8 cellular contexts compared by ENCODE assay signal in the genomic region with DNA sequence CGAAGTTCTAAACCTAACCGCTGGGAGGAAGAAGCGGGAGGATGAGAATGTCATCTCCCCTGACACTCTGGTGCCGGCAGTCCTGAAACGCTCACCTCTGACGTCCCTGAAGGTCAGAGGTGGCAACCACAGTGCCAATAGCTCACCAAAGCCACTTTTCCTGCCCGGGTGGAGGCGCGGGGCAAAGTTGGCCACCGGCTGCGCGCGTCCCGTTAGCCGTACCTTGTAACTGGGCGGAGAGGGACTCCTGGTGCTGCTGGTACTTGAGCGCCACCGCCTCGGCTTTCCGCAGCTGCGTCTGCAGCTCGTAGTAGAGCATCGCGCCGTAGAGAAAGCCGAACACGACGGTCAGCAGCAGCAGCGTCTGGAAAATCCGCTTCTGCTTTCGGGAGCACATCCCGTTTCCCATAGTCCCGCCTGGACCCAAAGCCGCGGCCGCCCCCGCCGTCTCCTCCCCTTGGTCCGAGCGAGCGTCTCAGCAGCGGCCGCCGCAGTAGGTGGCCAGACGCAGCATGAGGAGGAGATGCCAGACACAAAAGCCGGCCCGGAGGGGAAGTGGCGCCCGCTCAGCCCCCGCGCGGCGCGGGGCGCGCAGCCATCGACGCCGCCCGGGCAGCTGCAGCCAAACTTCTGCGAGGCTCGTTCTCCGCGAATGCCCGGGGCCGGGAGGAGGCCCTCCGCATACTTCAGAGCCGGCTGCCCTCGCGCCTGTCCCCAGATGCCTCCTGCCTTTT. TPM values are rescaled to one million over a fixed set of nuclear protein-coding genes. Genes with fewer than 3 reads are reported as not detected.
DNase-seq lines count a peak whose midpoint lies in the region; ATAC-seq and TF ChIP-seq lines count a peak whose summit lies in the region.

No MANE protein-coding gene starts in this region.

- 0 to 1% methylated on average over 63 to 70 of the region's 70 CpGs for WGBS in aorta, 2 donors

- DNase-seq in Daoy (ENCODE audit: low read depth): peak; percentile 80
- peak; percentile 59 for DNase-seq in activated naive CD8-positive, alpha-beta T cell treated with anti-CD3 and anti-CD28 coated beads for 36 hours
- DNase-seq in Right ventricle myocardium inferior (ENCODE audit: missing footprints): peak; percentile 82
- DNase-seq in osteoblast (ENCODE audit: insufficient read length, low spot score, missing footprints): peak; percentile 83
- peak; percentile 78 to 90 for DNase-seq in aorta

- peak overlapping the region; percentile 62 for H2AFZ ChIP-seq in OCI-LY3 (ENCODE audit: low read depth, low read length)
- peak overlapping the region; percentile 87 for H2AFZ ChIP-seq in osteoblast (ENCODE audit: low read length)

- peaks cover 66% of the 10 kb centered on the region for H3K27me3 Mint-ChIP-seq in activated naive CD8-positive, alpha-beta T cell treated with anti-CD3 and anti-CD28 coated beads for 36 hours

- H3K4me3 ChIP-seq in OCI-LY3 (ENCODE audit: low read length) (peak overlapping the region; percentile 89), osteoblast (ENCODE audit: insufficient read depth, low read length) (peak overlapping the region; percentile 92), aorta (ENCODE audit: low read length in 2 of 2) (peak overlapping the region; percentile 57 to 63)

- H4K20me1 ChIP-seq in OCI-LY3 (ENCODE audit: insufficient read depth, low read length): no peaks in the 10 kb centered on the region
- H4K20me1 ChIP-seq in osteoblast (ENCODE audit: insufficient read depth, low read length): peaks cover 26% of the 10 kb centered on the region

- H3K9ac ChIP-seq in OCI-LY3 (ENCODE audit: low read length): peak overlapping the region; percentile 77

- H3K36me3 Mint-ChIP-seq in activated naive CD8-positive, alpha-beta T cell treated with anti-CD3 and anti-CD28 coated beads for 36 hours: no peaks in the 10 kb centered on the region

- H3K4me1 ChIP-seq in OCI-LY3 (ENCODE audit: low read length): peaks cover 24% of the 10 kb centered on the region
- H3K4me1 ChIP-seq in osteoblast (ENCODE audit: insufficient read depth, low read length): peaks cover 28% of the 10 kb centered on the region
- peaks cover 0 to 8% of the 10 kb centered on the region in 2 donors for H3K4me1 ChIP-seq in aorta (ENCODE audit: control insufficient read depth in 1 of 2, insufficient read depth in 2 of 2, low read length in 2 of 2)

- H3K4me3 Mint-ChIP-seq in activated naive CD8-positive, alpha-beta T cell treated with anti-CD3 and anti-CD28 coated beads for 36 hours: peak overlapping the region; percentile 79

- H3K27ac ChIP-seq in OCI-LY3 (ENCODE audit: low read length) (peak overlapping the region; percentile 73), osteoblast (ENCODE audit: low read depth, low read length) (peak overlapping the region; percentile 91), aorta (ENCODE audit: low read depth in 1 of 2, low read length in 2 of 2) (peak overlapping the region; percentile 50 to 88)

- ATAC-seq in GM19467 (IDR thresholded peaks at IDR 0.05; ENCODE audit: unreplicated experiment) (peak; percentile 41), HG03521 (IDR thresholded peaks at IDR 0.05; ENCODE audit: unreplicated experiment) (peak; percentile 40), Right ventricle myocardium inferior (peak; percentile 47), aorta (ENCODE audit: low FRiP score) (peak; percentile 74)

- no peaks in the 10 kb centered on the region for H3K9me3 ChIP-seq in OCI-LY3 (ENCODE audit: insufficient read depth, low read length)
- H3K9me3 ChIP-seq in osteoblast (ENCODE audit: low read depth, low read length): no peaks in the 10 kb centered on the region
- H3K9me3 ChIP-seq in aorta (ENCODE audit: control insufficient read depth, low read length): no peaks in the 10 kb centered on the region

- H3K4me2 ChIP-seq in OCI-LY3 (ENCODE audit: low read length) (peak overlapping the region; percentile 93), osteoblast (ENCODE audit: insufficient read depth, low read length) (peak overlapping the region; percentile 100)

- H3K27me3 ChIP-seq in OCI-LY3 (ENCODE audit: low read depth, low read length) (no peaks in the 10 kb centered on the region), osteoblast (ENCODE audit: insufficient read depth, low read length) (no peaks in the 10 kb centered on the region), aorta (ENCODE audit: control insufficient read depth in 1 of 2, insufficient read depth in 2 of 2, low read length in 1 of 2) (no peaks in the 10 kb centered on the region)

- H3K9me3 Mint-ChIP-seq in activated naive CD8-positive, alpha-beta T cell treated with anti-CD3 and anti-CD28 coated beads for 36 hours: no peaks in the 10 kb centered on the region

- TF ChIP-seq CTCF in OCI-LY3 (IDR thresholded peaks at IDR 0.05; ENCODE audit: low read depth, low read length): peak; percentile 22
- peak; percentile 33 for TF ChIP-seq CTCF in osteoblast (IDR thresholded peaks at IDR 0.05; ENCODE audit: extremely low read depth, low read depth, low read length)

- H3K4me1 Mint-ChIP-seq in activated naive CD8-positive, alpha-beta T cell treated with anti-CD3 and anti-CD28 coated beads for 36 hours: peaks cover 8% of the 10 kb centered on the region

- H3K36me3 ChIP-seq in OCI-LY3 (replicated peaks; ENCODE audit: low read depth, low read length): no peaks in the 10 kb centered on the region
- H3K36me3 ChIP-seq in osteoblast (ENCODE audit: insufficient read depth, low read length): no peaks in the 10 kb centered on the region
- no peaks in the 10 kb centered on the region for H3K36me3 ChIP-seq in aorta (ENCODE audit: control insufficient read depth in 1 of 2, insufficient read depth in 2 of 2, low read length in 1 of 2)

- intact Hi-C loops in Right ventricle myocardium inferior (cut with DNase I): loop anchor here (2.0 to 10.0 kb wide), 2 partner anchors 42 to 70 kb away; no protein-coding TSS in a partner anchor
- intact Hi-C loops in aorta (cut with DNase I): loop anchor here (5.0 to 10.0 kb wide), 3 partner anchors 43 to 1670 kb away; a partner anchor contains a TSS

- peak overlapping the region; percentile 62 for H3K27ac Mint-ChIP-seq in activated naive CD8-positive, alpha-beta T cell treated with anti-CD3 and anti-CD28 coated beads for 36 hours

- H3K79me2 ChIP-seq in OCI-LY3 (ENCODE audit: low read length) (peaks cover 40% of the 10 kb centered on the region), osteoblast (ENCODE audit: insufficient read depth, low read length) (peaks cover 46% of the 10 kb centered on the region)

RNA-seq across cellular contexts. Expression of a gene that starts 0.7 kb away (rescaled TPM):
- 36.0 and 40.1 TPM in 2 replicates for total RNA-seq in Daoy (2014; rRNA removed; shearing (Covaris generic))
- total RNA-seq in activated naive CD8-positive, alpha-beta T cell treated with anti-CD3 and anti-CD28 coated beads for 36 hours: 1 to 10 TPM; 6.1 to 6.5 TPM
- total RNA-seq in Right ventricle myocardium inferior (57.3 TPM), osteoblast (44.5 and 50.1 TPM in 2 replicates), aorta (10 to 100 TPM; 44.6 to 48.8 TPM)
- polyA plus RNA-seq in aorta: 10 to 100 TPM; 20.5 to 21.2 TPM

Comparison
In these comparisons a context has a peak if more than half of its experiments do, and no peak if none do; other contexts are left out.
1. Peak in every context shown above with its lines: DNase-seq, ATAC-seq, H3K4me3 ChIP-seq and H3K27ac ChIP-seq.